Comparison of ENCODE assay signal across 8 cellular contexts in the genomic region with DNA sequence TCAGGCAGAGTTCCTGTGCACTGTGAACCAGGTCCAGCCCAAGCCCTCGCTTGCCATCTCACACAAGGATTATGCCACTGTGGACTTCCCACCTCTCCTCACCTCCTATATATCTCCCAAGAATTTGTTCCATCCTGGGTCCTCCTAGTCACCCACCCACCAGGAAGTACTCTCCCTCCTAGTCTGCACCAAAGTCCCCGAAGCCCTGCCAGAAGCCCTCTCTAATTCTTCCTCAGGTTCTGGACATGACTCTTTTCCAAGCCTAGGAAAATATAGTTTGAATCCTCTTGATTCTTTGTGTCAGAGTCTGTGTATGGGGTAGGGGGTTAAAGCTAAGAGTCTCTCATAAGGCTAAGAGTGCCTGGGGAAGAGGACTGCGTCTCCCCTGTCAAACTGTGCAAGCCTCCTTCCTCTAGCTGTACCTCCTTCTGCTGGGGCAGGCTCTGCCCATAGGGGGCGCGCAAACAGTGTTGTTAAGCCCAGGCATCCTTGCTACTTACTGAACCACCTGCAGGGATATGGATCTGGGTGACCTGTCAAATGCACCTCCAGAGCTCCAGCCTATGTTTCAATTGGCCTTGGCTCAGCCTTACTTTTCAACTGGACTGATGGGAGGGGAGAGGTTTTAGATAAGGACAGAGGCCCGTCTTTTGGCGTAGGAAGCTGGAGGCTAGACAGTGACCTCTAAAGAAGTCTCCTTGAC. TPM values are rescaled to one million over a fixed set of nuclear protein-coding genes. Genes with fewer than 3 reads are reported as not detected.
DNase-seq lines count a peak whose midpoint lies in the region; ATAC-seq and TF ChIP-seq lines count a peak whose summit lies in the region.

No MANE protein-coding gene starts in this region.

- CTCF ChIA-PET in GM10248 (lab: Yijun Ruan, JAX) = interaction anchor here (0.7 to 4.2 kb wide), 33 partner anchors 9 to 396 kb away, joined by 3 to 92 read pairs (median 5); no protein-coding TSS in a partner anchor

- H3K9ac ChIP-seq in skeletal muscle satellite cell (ENCODE audit: low read depth, low read length) = no peak overlapping the region

- H3K27ac ChIP-seq in heart right ventricle = no peak overlapping the region

- H3K27me3 ChIP-seq in heart right ventricle (peaks cover 0 to 67% (median 56%) of the 10 kb centered on the region in 7 donors), skeletal muscle satellite cell (ENCODE audit: control insufficient read depth, insufficient read depth, low read length) (peaks cover 27% of the 10 kb centered on the region)

- POLR2A ChIA-PET in GM10248 (lab: Yijun Ruan, JAX) = no interaction called here

- peak overlapping the region; percentile 73 for H3K4me2 ChIP-seq in skeletal muscle satellite cell (ENCODE audit: low read length)

- peak; percentile 82 to 96 for ATAC-seq in activated naive CD4-positive, alpha-beta T cell treated with anti-CD3 and anti-CD28 coated beads, Interleukin-2, amount 50 U/mL, for 72 hours
- ATAC-seq in heart right ventricle (peak in 6 of 8 donors; percentile 48 to 83 (median 75)), HG02571 (IDR thresholded peaks at IDR 0.05; ENCODE audit: unreplicated experiment) (no peak), HG03439 (IDR thresholded peaks at IDR 0.05; ENCODE audit: unreplicated experiment) (no peak)

- intact Hi-C loops in heart right ventricle (cut with DNase I) = loop anchor here in 5 of 10 donors (5.0 kb wide), 2 partner anchors 40 to 45 kb away; a partner anchor contains a TSS

- H3K36me3 ChIP-seq in heart right ventricle (no peaks in the 10 kb centered on the region), skeletal muscle satellite cell (ENCODE audit: insufficient read depth, low read length) (no peaks in the 10 kb centered on the region)

- H3K4me1 ChIP-seq in heart right ventricle = no peaks in the 10 kb centered on the region
- peaks cover 27% of the 10 kb centered on the region for H3K4me1 ChIP-seq in skeletal muscle satellite cell (ENCODE audit: control insufficient read depth, insufficient read depth, low read length)

- TF ChIP-seq CTCF in GM10248 (IDR thresholded peaks at IDR 0.05; ENCODE audit: control extremely low read depth, extremely low read depth, low read depth, missing control alignments) = peak; percentile 98
- TF ChIP-seq CTCF in heart right ventricle (IDR thresholded peaks at IDR 0.05) = peak; percentile 43 to 89 (median 77)

- no peaks in the 10 kb centered on the region for H3K9me3 Mint-ChIP-seq in activated naive CD4-positive, alpha-beta T cell treated with anti-CD3 and anti-CD28 coated beads, Interleukin-2, amount 50 U/mL, for 72 hours

- 38 to 40% methylated on average over 7 of the region's 7 CpGs for WGBS in heart right ventricle, 2 donors

- peak; percentile 85 for DNase-seq in GM10248 (ENCODE audit: extremely low spot score)
- peak; percentile 54 for DNase-seq in MV-4-11 (lab: John Stamatoyannopoulos, UW)
- peak; percentile 42 for DNase-seq in SKM-1 (lab: John Stamatoyannopoulos, UW; ENCODE audit: unreplicated experiment)
- peak; percentile 70 to 88 for DNase-seq in activated naive CD4-positive, alpha-beta T cell treated with anti-CD3 and anti-CD28 coated beads, Interleukin-2, amount 50 U/mL, for 72 hours (ENCODE audit: low spot score in 2 of 2)
- peak; percentile 67 to 68 for DNase-seq in heart right ventricle

- no peaks in the 10 kb centered on the region for H3K9me3 ChIP-seq in heart right ventricle
- no peaks in the 10 kb centered on the region for H3K9me3 ChIP-seq in skeletal muscle satellite cell (replicated peaks; ENCODE audit: low read length)

- H3K4me3 ChIP-seq in heart right ventricle (no peak overlapping the region), skeletal muscle satellite cell (ENCODE audit: low read length) (peak overlapping the region; percentile 12)

- H3K27ac Mint-ChIP-seq in activated naive CD4-positive, alpha-beta T cell treated with anti-CD3 and anti-CD28 coated beads, Interleukin-2, amount 50 U/mL, for 72 hours = no peak overlapping the region

- H3K36me3 Mint-ChIP-seq in activated naive CD4-positive, alpha-beta T cell treated with anti-CD3 and anti-CD28 coated beads, Interleukin-2, amount 50 U/mL, for 72 hours = no peaks in the 10 kb centered on the region

RNA-seq across cellular contexts. Expression of a gene that starts 16.6 kb away (rescaled TPM):
- total RNA-seq in activated naive CD4-positive, alpha-beta T cell treated with anti-CD3 and anti-CD28 coated beads, Interleukin-2, amount 50 U/mL, for 72 hours = under 1 TPM; 0.27 to 0.56 TPM
- total RNA-seq in heart right ventricle = under 1 TPM in 1 of 10 donors, not detected in 9; 0.26 TPM
- under 1 TPM in 1 of 2 donors, not detected in 1; 0.03 TPM for polyA plus RNA-seq in heart right ventricle
- not detected in 2 replicates for total RNA-seq in skeletal muscle satellite cell (2012; rRNA removed)

RNA-seq across cellular contexts. Expression of a gene that starts 42.7 kb away (rescaled TPM):
- total RNA-seq in activated naive CD4-positive, alpha-beta T cell treated with anti-CD3 and anti-CD28 coated beads, Interleukin-2, amount 50 U/mL, for 72 hours = under 1 TPM in 1 of 2 donors, not detected in 1; 0.10 TPM
- under 1 TPM in 2 of 10 donors, not detected in 8; 0.11 to 0.23 TPM for total RNA-seq in heart right ventricle
- under 1 TPM in 1 of 2 donors, not detected in 1; 0.03 TPM for polyA plus RNA-seq in heart right ventricle
- under 0.01 TPM in 1 of 2 replicates, not detected in the other for total RNA-seq in skeletal muscle satellite cell (2012; rRNA removed)

Comparison
In these comparisons a context has a peak if more than half of its experiments do, and no peak if none do; other contexts are left out.
1. ATAC-seq: peak in activated naive CD4-positive, alpha-beta T cell treated with anti-CD3 and anti-CD28 coated beads, Interleukin-2, amount 50 U/mL, for 72 hours (2 of 2) and heart right ventricle (6 of 8); none in HG02571 (single experiment) and HG03439 (single experiment).
2. Peak in every context shown above with its lines, with median percentiles within 50 percentile points of each other: DNase-seq.